ENCODE assay signal across 19 cellular contexts in genomic region chr7:33258561-33258960, GRCh38.
DNase-seq lines count a peak whose midpoint lies in the region; ATAC-seq, FAIRE-seq and TF ChIP-seq lines count a peak whose summit lies in the region.
"Had no signal": no experiment of that assay in that cellular context is flagged by ENCODE, and none has a peak within 500 bp of the region (broad histone marks: within the 10 kb centered on the region; RNA-seq: fewer than 3 reads in every experiment).

No MANE protein-coding gene starts in this region.

- peak; percentile 57 for FAIRE-seq in H54 (lab: Jason Lieb, UNC)
- FAIRE-seq: GM19239 had no signal

- TF ChIP-seq EP300 in stomach (IDR thresholded peaks at IDR 0.05): no peak

- H3K27me3 ChIP-seq in AG04450 (ENCODE audit: control insufficient read depth, insufficient read depth, low read length): no peaks in the 10 kb centered on the region
- H3K27me3 ChIP-seq in brain microvascular endothelial cell (replicated peaks): no peaks in the 10 kb centered on the region
- H3K27me3 ChIP-seq in effector memory CD4-positive, alpha-beta T cell (replicated peaks; ENCODE audit: control insufficient read depth, insufficient read depth, low read length, poor library complexity, severe bottlenecking): no peaks in the 10 kb centered on the region
- no peaks in the 10 kb centered on the region for H3K27me3 ChIP-seq in stomach

- no peaks in the 10 kb centered on the region for H3K9me3 ChIP-seq in AG04450 (ENCODE audit: control insufficient read depth, insufficient read depth, low read length)
- no peaks in the 10 kb centered on the region for H3K9me3 ChIP-seq in effector memory CD4-positive, alpha-beta T cell (ENCODE audit: control insufficient read depth, low read length)
- H3K9me3 ChIP-seq in stomach: no peaks in the 10 kb centered on the region

- DNase-seq in AG04450 (ENCODE audit: low read depth, low spot score) (peak; percentile 3), H54 (ENCODE audit: insufficient read length, low spot score) (no peak), brain microvascular endothelial cell (peak; percentile 8), fibroblast of the aortic adventitia (ENCODE audit: low read depth) (peak; percentile 50), stomach (no peak), NCI-H2196 (lab: John Stamatoyannopoulos, UW; ENCODE audit: unreplicated experiment) (no peak)
- DNase-seq in effector memory CD4-positive, alpha-beta T cell: no peak
- DNase-seq: Calu3; CD4-positive, CD25-positive, alpha-beta regulatory T cell; DMS53; H9; NCI-H1105 treated with DMSO at 0.1 percent for 48 hours; NCI-H1694 treated with DMSO at 0.1 percent for 48 hours; NCI-H2107; NCI-H345; NCI-H69; SHP77 treated with DMSO at 0.1 percent for 48 hours had no signal

- CTCF ChIA-PET in AG04450 (lab: Charles Lee): interaction anchor here (0.5 to 4.9 kb wide), 4 partner anchors 12 to 1779 kb away, joined by 3 to 19 read pairs (median 4); partner anchors contain the start of gene DPY19L1

- TF ChIP-seq POLR2A in H54 (IDR thresholded peaks at IDR 0.05; ENCODE audit: low read depth, low read length) (no peak), stomach (IDR thresholded peaks at IDR 0.05) (no peak)

- no peak for ATAC-seq in HG02678 (IDR thresholded peaks at IDR 0.05; ENCODE audit: unreplicated experiment)

- H3K36me3 ChIP-seq in brain microvascular endothelial cell (replicated peaks): no peaks in the 10 kb centered on the region
- H3K36me3 ChIP-seq in effector memory CD4-positive, alpha-beta T cell (ENCODE audit: control insufficient read depth, insufficient read depth, low read length): no peaks in the 10 kb centered on the region
- no peaks in the 10 kb centered on the region for H3K36me3 ChIP-seq in stomach

- H3K4me3 ChIP-seq in AG04450 (ENCODE audit: low read depth, low read length) (no peak overlapping the region), brain microvascular endothelial cell (ENCODE audit: low read depth, low read length) (no peak overlapping the region), fibroblast of the aortic adventitia (ENCODE audit: low read depth, low read length) (no peak overlapping the region), stomach (no peak overlapping the region)
- H3K4me3 ChIP-seq in effector memory CD4-positive, alpha-beta T cell (ENCODE audit: insufficient read depth, low read depth, low read length, poor library complexity, severe bottlenecking): no peak overlapping the region

- no peak overlapping the region for H3K27ac ChIP-seq in AG04450 (ENCODE audit: low read depth, low read length)
- no peak overlapping the region for H3K27ac ChIP-seq in brain microvascular endothelial cell
- H3K27ac ChIP-seq in effector memory CD4-positive, alpha-beta T cell (ENCODE audit: insufficient read depth, low read length, poor library complexity, severe bottlenecking): no peak overlapping the region
- no peak overlapping the region for H3K27ac ChIP-seq in stomach

- no peaks in the 10 kb centered on the region for H3K4me1 ChIP-seq in effector memory CD4-positive, alpha-beta T cell (ENCODE audit: control insufficient read depth, insufficient read depth, low read length, poor library complexity, severe bottlenecking)
- peaks cover 3 to 41% (median 23%) of the 10 kb centered on the region in 4 donors for H3K4me1 ChIP-seq in stomach

- intact Hi-C loops in stomach (cut with DNase I; ENCODE audit: low total_unique reads): no loop called here

- POLR2A ChIA-PET in AG04450 (lab: Yijun Ruan, JAX): no interaction called here

- TF ChIP-seq CTCF in AG04450 (IDR thresholded peaks at IDR 0.05; ENCODE audit: low read depth, low read length) (no peak), brain microvascular endothelial cell (IDR thresholded peaks at IDR 0.05; ENCODE audit: low read depth, low read length, missing control alignments) (no peak), fibroblast of the aortic adventitia (IDR thresholded peaks at IDR 0.05; ENCODE audit: insufficient read depth, low read length) (no peak), stomach (IDR thresholded peaks at IDR 0.05) (no peak)

- 25 to 45% (median 33%) methylated on average over 1 of the region's 1 CpG for WGBS in stomach, 5 donors

- in situ Hi-C loops in brain microvascular endothelial cell (cut with HindIII; ENCODE audit: low pct_ligation_motif_present, low sequenced_read_pairs): no loop called here

Comparison
In these comparisons a context has a peak if more than half of its experiments do, and no peak if none do; other contexts are left out.
1. DNase-seq: peak in AG04450 (single experiment), brain microvascular endothelial cell (single experiment) and fibroblast of the aortic adventitia (single experiment); none in H54 (single experiment), effector memory CD4-positive, alpha-beta T cell (0 of 3), stomach (single experiment) and NCI-H2196 (single experiment).